ENCODE assay signal across 14 cellular contexts in genomic region chr10:37752309-37752875, GRCh38.
DNase-seq lines count a peak whose midpoint lies in the region; ATAC-seq and TF ChIP-seq lines count a peak whose summit lies in the region.
"Had no signal": no experiment of that assay in that cellular context is flagged by ENCODE, and none has a peak within 500 bp of the region (broad histone marks: within the 10 kb centered on the region; RNA-seq: fewer than 3 reads in every experiment).

No MANE protein-coding gene starts in this region.

- H2AFZ ChIP-seq in OCI-LY7 (ENCODE audit: low read length), result no peak overlapping the region
- no peak overlapping the region for H2AFZ ChIP-seq in trophoblast cell (ENCODE audit: insufficient read depth, low read length, poor library complexity)

- no peaks in the 10 kb centered on the region for H3K9me2 ChIP-seq in OCI-LY7 (ENCODE audit: insufficient read depth, low read length)

- H3K27me3 ChIP-seq in RWPE2 (ENCODE audit: insufficient read depth, poor library complexity, severe bottlenecking) (no peaks in the 10 kb centered on the region), trophoblast cell (ENCODE audit: insufficient read depth, low read length) (no peaks in the 10 kb centered on the region), tibial artery (no peaks in the 10 kb centered on the region)

- H3K79me2 ChIP-seq in OCI-LY7 (ENCODE audit: insufficient read depth, low read depth, low read length), result no peaks in the 10 kb centered on the region
- H3K79me2 ChIP-seq in trophoblast cell (ENCODE audit: control insufficient read depth, insufficient read depth, low read length, poor library complexity), result no peaks in the 10 kb centered on the region

- no peak overlapping the region for H3K14ac ChIP-seq in trophoblast cell (ENCODE audit: low read length)

- intact Hi-C loops in OCI-LY7 (cut with micrococcal nuclease; ENCODE audit: unreplicated experiment), result loop anchor here (10.0 kb wide), 1 partner anchor 228 kb away; no protein-coding TSS in a partner anchor
- intact Hi-C loops in tibial artery (cut with DNase I; ENCODE audit: low total_unique reads), result no loop called here

- no peak overlapping the region for H4K12ac ChIP-seq in trophoblast cell (ENCODE audit: low read depth, low read length)

- TF ChIP-seq CTCF in OCI-LY7 (conservative IDR thresholded peaks at IDR 0.05; ENCODE audit: low read length) (no peak), RWPE2 (IDR thresholded peaks at IDR 0.05; ENCODE audit: poor library complexity, severe bottlenecking) (no peak), tibial artery (IDR thresholded peaks at IDR 0.05) (no peak)

- peak; percentile 23 for DNase-seq in HT-29 (ENCODE audit: low spot score)
- peak; percentile 4 for DNase-seq in OCI-LY7 (ENCODE audit: low spot score)
- no peak for DNase-seq in RWPE2 (ENCODE audit: low spot score)
- no peak for DNase-seq in trophoblast cell
- no peak for DNase-seq in tibial artery
- DNase-seq: CD8-positive, alpha-beta T cell; COR-L47; DMS153; DMS79 treated with DMSO at 0.1 percent for 48 hours; GDM1; GOT3; H9 had no signal

- H3K9ac ChIP-seq in trophoblast cell (ENCODE audit: low read length), result no peak overlapping the region

- H2BK120ac ChIP-seq in trophoblast cell (ENCODE audit: insufficient read depth, low read length, poor library complexity), result no peak overlapping the region

- H4K20me1 ChIP-seq in OCI-LY7 (ENCODE audit: insufficient read depth, low read length), result no peaks in the 10 kb centered on the region

- no peak overlapping the region for H4K91ac ChIP-seq in trophoblast cell (ENCODE audit: low read depth, low read length)

- POLR2A ChIA-PET in OCI-LY7 (lab: Charles Lee), result no interaction called here

- H3K27ac ChIP-seq in OCI-LY7 (ENCODE audit: low read depth, low read length, poor library complexity, severe bottlenecking), result no peak overlapping the region
- no peak overlapping the region for H3K27ac ChIP-seq in RWPE2 (ENCODE audit: poor library complexity, severe bottlenecking)
- H3K27ac ChIP-seq in trophoblast cell (ENCODE audit: low read depth, low read length), result no peak overlapping the region
- no peak overlapping the region for H3K27ac ChIP-seq in tibial artery

- H3K4me2 ChIP-seq in OCI-LY7 (ENCODE audit: low read length) (no peak overlapping the region), trophoblast cell (ENCODE audit: low read length) (no peak overlapping the region)
- H3K4me2 ChIP-seq: A549 had no signal

- no peak overlapping the region for H3K4ac ChIP-seq in trophoblast cell (ENCODE audit: low read depth, low read length)

- no peaks in the 10 kb centered on the region for H3K79me1 ChIP-seq in trophoblast cell (ENCODE audit: low read length)

- CTCF ChIA-PET in OCI-LY7 (lab: Charles Lee; ENCODE audit: unreplicated experiment), result no interaction called here

- WGBS in trophoblast cell (ENCODE audit: extremely low coverage, insufficient coverage, insufficient read length), result no CpG with 5 or more reads among the region's 3 CpGs

- H3K23ac ChIP-seq in trophoblast cell (ENCODE audit: low read length), result no peak overlapping the region

- 0 out of 3 replicates have a peak, but pooled peaks have one; percentile 21 for ATAC-seq in RWPE2 (ENCODE audit: low read depth)
- ATAC-seq in HG03342 (IDR thresholded peaks at IDR 0.05; ENCODE audit: unreplicated experiment), result no peak
- ATAC-seq: A549; CD8-positive, alpha-beta T cell had no signal

- H3K4me3 ChIP-seq in OCI-LY7 (ENCODE audit: low read depth, low read length, poor library complexity, severe bottlenecking) (no peak overlapping the region), RWPE2 (ENCODE audit: severe bottlenecking) (no peak overlapping the region), trophoblast cell (ENCODE audit: low read depth, low read length) (no peak overlapping the region), tibial artery (no peak overlapping the region)
- H3K4me3 ChIP-seq: A549 had no signal

- H3K4me1 ChIP-seq in OCI-LY7 (ENCODE audit: insufficient read depth, low read length, poor library complexity, severe bottlenecking) (no peaks in the 10 kb centered on the region), RWPE2 (ENCODE audit: insufficient read depth, poor library complexity, severe bottlenecking) (no peaks in the 10 kb centered on the region), trophoblast cell (ENCODE audit: control insufficient read depth in 1 of 2, insufficient read depth in 2 of 2, low read length in 2 of 2) (no peaks in the 10 kb centered on the region), tibial artery (no peaks in the 10 kb centered on the region)

- H2AK5ac ChIP-seq in trophoblast cell (ENCODE audit: low read length), result no peak overlapping the region

- H3K36me3 ChIP-seq in OCI-LY7 (ENCODE audit: insufficient read depth, low read length) (no peaks in the 10 kb centered on the region), RWPE2 (ENCODE audit: low read depth) (no peaks in the 10 kb centered on the region), trophoblast cell (ENCODE audit: control insufficient read depth in 1 of 2, insufficient read depth in 2 of 2, low read length in 2 of 2) (no peaks in the 10 kb centered on the region), tibial artery (peaks cover 0 to 3% (median 0%) of the 10 kb centered on the region in 3 donors)

- no peak overlapping the region for H2BK5ac ChIP-seq in trophoblast cell (ENCODE audit: low read depth, low read length, poor library complexity)

- H2BK12ac ChIP-seq in trophoblast cell (ENCODE audit: low read length), result no peak overlapping the region

- H3K18ac ChIP-seq in trophoblast cell (ENCODE audit: low read length), result no peak overlapping the region

- no peak overlapping the region for H4K8ac ChIP-seq in trophoblast cell (ENCODE audit: low read depth, low read length)

- BruUV-seq in OCI-LY7 (replicated peaks; lab: Mats Ljungman, UMichigan), result no TSS peak

- H3K9me3 ChIP-seq in OCI-LY7 (ENCODE audit: low read length) (no peaks in the 10 kb centered on the region), RWPE2 (ENCODE audit: severe bottlenecking) (no peaks in the 10 kb centered on the region), trophoblast cell (ENCODE audit: insufficient read depth, low read depth, low read length) (peaks cover 32% of the 10 kb centered on the region), tibial artery (peaks cover 0 to 33% (median 21%) of the 10 kb centered on the region in 3 donors)

Comparison
In these comparisons a context has a peak if more than half of its experiments do, and no peak if none do; other contexts are left out.
1. DNase-seq: peak in HT-29 (single experiment) and OCI-LY7 (single experiment); none in RWPE2 (single experiment), trophoblast cell (0 of 2) and tibial artery (0 of 2).